14 cellular contexts compared by ENCODE assay signal in the genomic region with DNA sequence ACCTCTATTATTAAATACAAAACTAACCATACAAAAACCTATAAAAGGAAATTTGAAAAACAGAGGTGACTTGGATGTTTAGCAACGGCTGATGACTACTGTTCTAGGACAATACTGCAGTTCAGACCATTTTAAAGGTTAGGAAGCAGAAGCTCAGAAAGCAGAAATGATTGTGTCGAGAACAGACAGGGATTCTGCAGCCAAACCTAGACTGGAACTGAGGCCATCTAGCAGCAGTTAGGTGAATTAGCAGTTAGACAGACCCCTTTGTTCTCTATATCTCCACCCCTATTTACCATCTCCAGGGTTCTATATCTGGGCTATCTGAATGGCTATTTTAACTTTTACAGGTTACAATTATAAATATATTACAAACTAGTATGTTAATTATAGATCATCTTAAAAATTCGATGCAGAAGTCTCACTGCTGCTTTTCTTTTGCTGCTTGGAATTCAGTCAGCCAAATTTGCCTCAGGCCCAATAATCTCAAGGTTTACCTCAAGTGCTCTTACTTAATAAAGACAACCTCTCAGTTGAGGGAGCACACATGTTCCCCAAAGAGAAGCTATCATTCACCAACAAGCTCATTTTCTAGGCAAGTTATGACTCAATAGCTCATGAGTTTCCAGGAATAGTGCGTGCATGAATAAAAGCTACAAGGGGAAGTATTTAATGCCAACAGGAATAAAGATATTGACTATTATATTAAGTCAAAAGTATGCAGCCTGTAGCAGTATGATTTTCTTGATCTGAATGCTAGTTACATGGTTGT. TPM values are rescaled to one million over a fixed set of nuclear protein-coding genes. Genes with fewer than 3 reads are reported as not detected.
DNase-seq lines count a peak whose midpoint lies in the region; ATAC-seq and TF ChIP-seq lines count a peak whose summit lies in the region.
"Had no signal": no experiment of that assay in that cellular context is flagged by ENCODE, and none has a peak within 500 bp of the region (broad histone marks: within the 10 kb centered on the region; RNA-seq: fewer than 3 reads in every experiment).

No MANE protein-coding gene starts in this region.

- CTCF ChIA-PET in A673 (lab: Charles Lee), result interaction anchor here (1.3 kb wide), 1 partner anchor 9 kb away, joined by 6 read pairs; a partner anchor contains a TSS
- CTCF ChIA-PET in IMR-90 (lab: Yijun Ruan, JAX), result interaction anchor here (1.4 kb wide), 1 partner anchor 19 kb away, joined by 3 read pairs; no protein-coding TSS in a partner anchor

- no peaks in the 10 kb centered on the region for H3K9me3 ChIP-seq in A673 (ENCODE audit: low read depth, low read length, poor library complexity, severe bottlenecking)
- H3K9me3 ChIP-seq in IMR-90 (ENCODE audit: control insufficient read depth, insufficient read depth, low read length), result no peaks in the 10 kb centered on the region
- no peaks in the 10 kb centered on the region for H3K9me3 ChIP-seq in left ventricle myocardium inferior (replicated peaks)
- no peaks in the 10 kb centered on the region for H3K9me3 ChIP-seq in WERI-Rb-1 (ENCODE audit: severe bottlenecking)
- H3K9me3 ChIP-seq: BLaER1 treated with 17β-estradiol and CSF1 and Interleukin-3, amounts not matched to agents 10 nM and 100 nM; esophagus squamous epithelium; HAP-1 had no signal

- H3K36me3 ChIP-seq in A673 (ENCODE audit: insufficient read depth, low read length, poor library complexity, severe bottlenecking), result no peaks in the 10 kb centered on the region
- no peaks in the 10 kb centered on the region for H3K36me3 ChIP-seq in IMR-90 (ENCODE audit: control insufficient read depth, insufficient read depth, low read length)
- H3K36me3 ChIP-seq in left ventricle myocardium inferior, result no peaks in the 10 kb centered on the region
- no peaks in the 10 kb centered on the region for H3K36me3 ChIP-seq in WERI-Rb-1
- H3K36me3 ChIP-seq: BLaER1 treated with 17β-estradiol and CSF1 and Interleukin-3, amounts not matched to agents 10 nM and 100 nM; esophagus squamous epithelium; HAP-1 had no signal

- H4K20me1 ChIP-seq in IMR-90 (ENCODE audit: insufficient read depth, low read length), result no peaks in the 10 kb centered on the region
- H4K20me1 ChIP-seq: BLaER1 treated with 17β-estradiol and CSF1 and Interleukin-3, amounts not matched to agents 10 nM and 100 nM had no signal

- no peak overlapping the region for H3K4me2 ChIP-seq in IMR-90 (ENCODE audit: low read depth, low read length)

- H3K4me3 ChIP-seq in A673 (ENCODE audit: low read depth, low read length, poor library complexity, severe bottlenecking) (no peak overlapping the region), IMR-90 (ENCODE audit: insufficient read depth, low read depth, low read length) (no peak overlapping the region), left ventricle myocardium inferior (no peak overlapping the region), WERI-Rb-1 (ENCODE audit: low read depth, low read length) (no peak overlapping the region)
- H3K4me3 ChIP-seq: BLaER1 treated with 17β-estradiol and CSF1 and Interleukin-3, amounts not matched to agents 10 nM and 100 nM; esophagus squamous epithelium; HAP-1 had no signal

- no peak overlapping the region for H4K8ac ChIP-seq in IMR-90 (ENCODE audit: low read depth in 2 of 2, low read length in 2 of 2)

- H3K4me1 ChIP-seq in A673 (ENCODE audit: insufficient read depth, low read length, poor library complexity, severe bottlenecking), result peaks cover 13% of the 10 kb centered on the region
- no peaks in the 10 kb centered on the region for H3K4me1 ChIP-seq in IMR-90 (ENCODE audit: control insufficient read depth, insufficient read depth, low read length)
- H3K4me1 ChIP-seq in left ventricle myocardium inferior, result peaks cover 14% of the 10 kb centered on the region
- H3K4me1 ChIP-seq: esophagus squamous epithelium, HAP-1 had no signal

- POLR2A ChIA-PET in A673 (lab: Charles Lee; ENCODE audit: low non-redundant PET) (interaction anchor here (0.7 to 1.1 kb wide), 2 partner anchors 14 to 310 kb away, joined by 3 to 4 read pairs; no protein-coding TSS in a partner anchor), IMR-90 (lab: Charles Lee; ENCODE audit: unreplicated experiment) (no interaction called here)

- no peak overlapping the region for H3K4ac ChIP-seq in IMR-90 (ENCODE audit: low read depth, low read length)

- H3K27ac Mint-ChIP-seq in activated T-helper 17 cell treated with anti-CD3 and anti-CD28 coated beads, Interleukin-2, amount 50 U/mL, for 72 hours, result no peak overlapping the region
- H3K27ac Mint-ChIP-seq: activated naive CD8-positive, alpha-beta T cell had no signal

- TF ChIP-seq POLR2A in IMR-90 (IDR thresholded peaks at IDR 0.05; ENCODE audit: low read depth, low read length), result no peak

- no peak overlapping the region for H3K23ac ChIP-seq in IMR-90 (ENCODE audit: low read depth, low read length)

- H3K27ac ChIP-seq in A673 (ENCODE audit: low read depth, low read length, poor library complexity, severe bottlenecking), result no peak overlapping the region
- no peak overlapping the region for H3K27ac ChIP-seq in IMR-90 (ENCODE audit: insufficient read depth, low read length)
- H3K27ac ChIP-seq in left ventricle myocardium inferior (replicated peaks), result peak overlapping the region; percentile 28
- H3K27ac ChIP-seq in WERI-Rb-1, result no peak overlapping the region
- H3K27ac ChIP-seq: BLaER1 treated with 17β-estradiol and CSF1 and Interleukin-3, amounts not matched to agents 10 nM and 100 nM; esophagus squamous epithelium had no signal

- TF ChIP-seq RAD21 in IMR-90 (IDR thresholded peaks at IDR 0.05; ENCODE audit: low read length), result no peak

- no peak overlapping the region for H2AFZ ChIP-seq in IMR-90 (replicated peaks; ENCODE audit: low read length, poor library complexity)

- TF ChIP-seq CTCF in A673 (conservative IDR thresholded peaks at IDR 0.05; ENCODE audit: low read depth, low read length) (peak; percentile 49), IMR-90 (conservative IDR thresholded peaks at IDR 0.05; ENCODE audit: low read depth, low read length) (no peak), left ventricle myocardium inferior (IDR thresholded peaks at IDR 0.05; ENCODE audit: borderline replicate concordance) (peak; percentile 17), WERI-Rb-1 (IDR thresholded peaks at IDR 0.05; ENCODE audit: low read depth, low read length) (no peak)

- BruUV-seq in A673 (replicated peaks; lab: Mats Ljungman, UMichigan) (no TSS peak), IMR-90 (replicated peaks; lab: Mats Ljungman, UMichigan) (no TSS peak)

- no peak overlapping the region for H2BK120ac ChIP-seq in IMR-90 (ENCODE audit: low read depth, low read length)

- 75% methylated on average over 2 of the region's 4 CpGs; no CpG with 5 or more reads in 1 of the 2 experiments for WGBS in IMR-90 (ENCODE audit: extremely low coverage in 2 of 2, insufficient read length in 1 of 2), 2 experiments

- H3K27me3 ChIP-seq in A673 (replicated peaks; ENCODE audit: insufficient read depth, low read depth, low read length, poor library complexity), result no peaks in the 10 kb centered on the region
- H3K27me3 ChIP-seq in IMR-90 (ENCODE audit: control insufficient read depth, insufficient read depth, low read length), result no peaks in the 10 kb centered on the region; the same call in 1 of the 2 replicates
- H3K27me3 ChIP-seq in left ventricle myocardium inferior (ENCODE audit: low read depth), result no peaks in the 10 kb centered on the region
- H3K27me3 ChIP-seq in WERI-Rb-1 (ENCODE audit: insufficient read depth, low read depth, severe bottlenecking), result no peaks in the 10 kb centered on the region
- H3K27me3 ChIP-seq: BLaER1 treated with 17β-estradiol and CSF1 and Interleukin-3, amounts not matched to agents 10 nM and 100 nM; esophagus squamous epithelium had no signal

- H4K91ac ChIP-seq in IMR-90 (ENCODE audit: insufficient read depth, low read depth, low read length), result no peak overlapping the region

- no peaks in the 10 kb centered on the region for H3K36me3 Mint-ChIP-seq in activated T-helper 17 cell treated with anti-CD3 and anti-CD28 coated beads, Interleukin-2, amount 50 U/mL, for 72 hours (ENCODE audit: low read depth)
- H3K36me3 Mint-ChIP-seq: activated naive CD8-positive, alpha-beta T cell had no signal

- H4K5ac ChIP-seq in IMR-90 (ENCODE audit: low read depth, low read length), result no peak overlapping the region

- no peak overlapping the region for H2BK15ac ChIP-seq in IMR-90 (ENCODE audit: low read depth, low read length)

- peaks cover 29% of the 10 kb centered on the region for H3K27me3 Mint-ChIP-seq in activated T-helper 17 cell treated with anti-CD3 and anti-CD28 coated beads, Interleukin-2, amount 50 U/mL, for 72 hours

- DNase-seq in A673 (ENCODE audit: low spot score) (no peak), IMR-90 (peak; percentile 27), SKM-1 treated with dmso at 0.1 percent for 144 hours (lab: John Stamatoyannopoulos, UW; ENCODE audit: unreplicated experiment) (peak; percentile 67), left ventricle myocardium inferior (no peak), GOT3 (lab: John Stamatoyannopoulos, UW) (no peak), WERI-Rb-1 (no peak), GM19240 (ENCODE audit: insufficient read length, low spot score) (no peak)
- DNase-seq: esophagus squamous epithelium had no signal

- no peak overlapping the region for H2AK5ac ChIP-seq in IMR-90 (ENCODE audit: low read depth, low read length)

- intact Hi-C loops in A673 (cut with micrococcal nuclease; ENCODE audit: unreplicated experiment), result no loop called here
- intact Hi-C loops in IMR-90 (cut with micrococcal nuclease), result no loop called here
- intact Hi-C loops in left ventricle myocardium inferior (cut with micrococcal nuclease), result no loop called here

- dilution Hi-C loops in IMR-90 (cut with HindIII; ENCODE audit: low sequenced_read_pairs, unreplicated experiment), result no loop called here

- H3K4me3 Mint-ChIP-seq in activated T-helper 17 cell treated with anti-CD3 and anti-CD28 coated beads, Interleukin-2, amount 50 U/mL, for 72 hours, result no peak overlapping the region
- H3K4me3 Mint-ChIP-seq: activated naive CD8-positive, alpha-beta T cell had no signal

- no peak overlapping the region for H3K14ac ChIP-seq in IMR-90 (replicated peaks; ENCODE audit: low read depth, low read length)

- H3K56ac ChIP-seq in IMR-90 (ENCODE audit: extremely low read depth, insufficient read depth, low read length), result no peak overlapping the region

- no peaks in the 10 kb centered on the region for H3K79me1 ChIP-seq in IMR-90 (ENCODE audit: low read depth in 1 of 2, low read length in 2 of 2)

- no peak overlapping the region for H2BK20ac ChIP-seq in IMR-90 (ENCODE audit: low read depth, low read length)

- no peak overlapping the region for H3K18ac ChIP-seq in IMR-90 (ENCODE audit: low read depth, low read length)

- no peaks in the 10 kb centered on the region for H3K9me3 Mint-ChIP-seq in activated T-helper 17 cell treated with anti-CD3 and anti-CD28 coated beads, Interleukin-2, amount 50 U/mL, for 72 hours

- in situ Hi-C loops in IMR-90 (cut with MboI; ENCODE audit: low sequenced_read_pairs), result no loop called here

- no peaks in the 10 kb centered on the region for H3K9me1 ChIP-seq in IMR-90 (ENCODE audit: insufficient read depth, low read length)

- ATAC-seq in IMR-90 (ENCODE audit: low read depth), result no peak
- ATAC-seq in activated T-helper 17 cell treated with anti-CD3 and anti-CD28 coated beads, Interleukin-2, amount 50 U/mL, for 72 hours (replicated peaks), result no peak
- ATAC-seq: activated CD4-positive, CD25-positive, alpha-beta regulatory T cell treated with anti-CD3 and anti-CD28 coated beads, Interleukin-2, amount 50 U/mL, for 24 hours had no signal

- H2AK9ac ChIP-seq in IMR-90 (replicated peaks; ENCODE audit: low read depth, low read length, poor library complexity), result no peak overlapping the region

- no peak overlapping the region for H2BK5ac ChIP-seq in IMR-90 (ENCODE audit: low read depth, low read length, poor library complexity, severe bottlenecking)

- H3K9ac ChIP-seq in IMR-90 (ENCODE audit: low read depth, low read length), result no peak overlapping the region
- H3K9ac ChIP-seq: BLaER1 treated with 17β-estradiol and CSF1 and Interleukin-3, amounts not matched to agents 10 nM and 100 nM had no signal

- no peaks in the 10 kb centered on the region for H3K4me1 Mint-ChIP-seq in activated T-helper 17 cell treated with anti-CD3 and anti-CD28 coated beads, Interleukin-2, amount 50 U/mL, for 72 hours

RNA-seq across cellular contexts. Expression of a gene that starts 9.3 kb away (rescaled TPM):
- total RNA-seq in A673 (2021), result 207 and 233 TPM in 2 replicates
- 9.4 and 11.3 TPM in 2 replicates for total RNA-seq in IMR-90 (2012; rRNA removed)
- 7.4 and 8.3 TPM in 2 replicates for polyA plus RNA-seq in IMR-90 (2012; rRNA removed)
- polyA plus RNA-seq in IMR-90 (2012; cell fraction: cytosol; rRNA removed), result 1.3 and 2.2 TPM in 2 replicates
- 1.3 and 4.4 TPM in 2 replicates for polyA plus RNA-seq in IMR-90 (2012; cell fraction: nucleus; rRNA removed; ENCODE audit: low replicate concordance)
- 5.1 TPM for total RNA-seq in left ventricle myocardium inferior
- total RNA-seq in activated T-helper 17 cell treated with anti-CD3 and anti-CD28 coated beads, Interleukin-2, amount 50 U/mL, for 72 hours, result 10 to 100 TPM; 17.2 to 29.2 TPM

RNA-seq across cellular contexts. Expression of a gene that starts 54.8 kb away (rescaled TPM):
- not detected in 2 replicates for total RNA-seq in A673 (2021)
- not detected in 2 replicates for total RNA-seq in IMR-90 (2012; rRNA removed)
- not detected in 2 replicates for polyA plus RNA-seq in IMR-90 (2012; rRNA removed)
- not detected in 2 replicates for polyA plus RNA-seq in IMR-90 (2012; cell fraction: cytosol; rRNA removed)
- not detected in 2 replicates for polyA plus RNA-seq in IMR-90 (2012; cell fraction: nucleus; rRNA removed; ENCODE audit: low replicate concordance)
- total RNA-seq in left ventricle myocardium inferior, result not detected
- total RNA-seq in activated T-helper 17 cell treated with anti-CD3 and anti-CD28 coated beads, Interleukin-2, amount 50 U/mL, for 72 hours, result not detected
- total RNA-seq: esophagus squamous epithelium, NCI-H460 had no signal

Comparison
In these comparisons a context has a peak if more than half of its experiments do, and no peak if none do; other contexts are left out.
1. DNase-seq: peak in IMR-90 (single experiment) and SKM-1 treated with dmso at 0.1 percent for 144 hours (single experiment); none in A673 (single experiment), left ventricle myocardium inferior (single experiment), GOT3 (single experiment), WERI-Rb-1 (single experiment) and GM19240 (single experiment).
2. CTCF ChIP-seq: peak in A673 (single experiment) and left ventricle myocardium inferior (single experiment); none in IMR-90 (single experiment) and WERI-Rb-1 (single experiment).